9 cellular contexts compared by ENCODE assay signal in the genomic region with DNA sequence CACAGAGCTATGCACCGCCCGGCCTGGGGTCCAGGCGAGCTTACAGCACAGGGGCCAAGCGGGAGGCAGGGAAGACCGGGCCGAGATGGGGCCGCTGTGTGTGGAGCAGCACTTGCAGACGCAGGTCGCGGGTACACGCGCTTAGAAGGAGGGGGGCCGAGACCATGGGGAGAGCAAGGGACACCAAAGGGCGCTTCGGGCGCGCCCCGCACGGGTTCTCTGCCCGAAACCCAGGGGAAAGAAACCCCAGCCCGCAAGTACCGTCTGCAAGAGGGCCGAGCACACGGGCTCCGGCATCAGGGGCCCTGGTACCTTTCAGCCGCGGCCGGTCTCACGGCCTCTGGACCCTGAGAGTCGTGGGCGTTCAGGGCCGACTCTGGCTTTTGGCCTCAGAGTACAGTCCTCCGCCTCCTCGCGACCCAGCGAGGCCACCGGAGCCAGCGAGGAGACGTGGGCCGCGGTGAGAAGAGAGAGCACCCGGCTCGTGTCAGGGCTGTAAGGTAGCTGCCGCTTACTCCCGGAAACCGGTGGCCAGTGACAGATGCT. TPM values are rescaled to one million over a fixed set of nuclear protein-coding genes. Genes with fewer than 3 reads are reported as not detected.
A peak's percentile ranks its signal among the peaks of the same experiment; 100 is the strongest.
DNase-seq lines count a peak whose midpoint lies in the region; ATAC-seq and TF ChIP-seq lines count a peak whose summit lies in the region.
"Had no signal": no experiment of that assay in that cellular context is flagged by ENCODE, and none has a peak within 500 bp of the region (broad histone marks: within the 10 kb centered on the region; RNA-seq: fewer than 3 reads in every experiment).

No MANE protein-coding gene starts in this region.

- no TSS peak for BruUV-seq in A673 (replicated peaks; lab: Mats Ljungman, UMichigan)

- H3K4me1 Mint-ChIP-seq in dendritic cell treated with granulocyte-macrophage colony-stimulating factor and Interleukin-4, amounts not matched to agents 40 ng/mL and 50 ng/mL, for 4 days (ENCODE audit: low read depth): peaks cover 19% of the 10 kb centered on the region
- no peaks in the 10 kb centered on the region for H3K4me1 Mint-ChIP-seq in mesothelial cell of epicardium

- H3K27ac ChIP-seq in A673 (ENCODE audit: low read depth, low read length, poor library complexity, severe bottlenecking) (peak overlapping the region; percentile 82), SK-N-MC (peak overlapping the region; percentile 64; the same call in 1 of the 2 replicates)

- DNase-seq in A673 (ENCODE audit: low spot score) (no peak), SK-N-MC (ENCODE audit: low read depth, low spot score) (no peak), mesothelial cell of epicardium (ENCODE audit: low spot score in 2 of 2, unreplicated experiment in 2 of 2) (no peak), retina (no peak), KG1 (lab: John Stamatoyannopoulos, UW) (no peak)
- DNase-seq in NK-92 treated with Interleukin-12 subunit alpha and Interleukin-12 subunit beta, amount 100 ng/mL, for 24 hours (lab: John Stamatoyannopoulos, UW): no peak

- H3K9me3 Mint-ChIP-seq in dendritic cell treated with granulocyte-macrophage colony-stimulating factor and Interleukin-4, amounts not matched to agents 40 ng/mL and 50 ng/mL, for 4 days: no peaks in the 10 kb centered on the region
- H3K9me3 Mint-ChIP-seq in mesothelial cell of epicardium: no peaks in the 10 kb centered on the region

- POLR2A ChIA-PET in A673 (lab: Charles Lee; ENCODE audit: low non-redundant PET): no interaction called here

- TF ChIP-seq CTCF in A673 (conservative IDR thresholded peaks at IDR 0.05; ENCODE audit: low read depth, low read length) (no peak), mesothelial cell of epicardium (IDR thresholded peaks at IDR 0.05; ENCODE audit: unreplicated experiment) (no peak)

- ATAC-seq in GM19463 (IDR thresholded peaks at IDR 0.05; ENCODE audit: unreplicated experiment): peak; percentile 0

- H3K27ac Mint-ChIP-seq in dendritic cell treated with granulocyte-macrophage colony-stimulating factor and Interleukin-4, amounts not matched to agents 40 ng/mL and 50 ng/mL, for 4 days: peak overlapping the region; percentile 99
- peak overlapping the region; percentile 99 for H3K27ac Mint-ChIP-seq in mesothelial cell of epicardium

- intact Hi-C loops in A673 (cut with micrococcal nuclease; ENCODE audit: unreplicated experiment): no loop called here
- intact Hi-C loops in dendritic cell treated with granulocyte-macrophage colony-stimulating factor and Interleukin-4, amounts not matched to agents 40 ng/mL and 50 ng/mL, for 4 days (cut with micrococcal nuclease): no loop called here

- no peaks in the 10 kb centered on the region for H3K27me3 ChIP-seq in A673 (replicated peaks; ENCODE audit: insufficient read depth, low read depth, low read length, poor library complexity)

- H3K36me3 ChIP-seq in A673 (ENCODE audit: insufficient read depth, low read length, poor library complexity, severe bottlenecking) (no peaks in the 10 kb centered on the region), SK-N-MC (ENCODE audit: insufficient read depth, low read length) (no peaks in the 10 kb centered on the region)

- H3K27me3 Mint-ChIP-seq in dendritic cell treated with granulocyte-macrophage colony-stimulating factor and Interleukin-4, amounts not matched to agents 40 ng/mL and 50 ng/mL, for 4 days: no peaks in the 10 kb centered on the region
- no peaks in the 10 kb centered on the region for H3K27me3 Mint-ChIP-seq in mesothelial cell of epicardium (ENCODE audit: low read depth)

- H3K4me3 Mint-ChIP-seq in dendritic cell treated with granulocyte-macrophage colony-stimulating factor and Interleukin-4, amounts not matched to agents 40 ng/mL and 50 ng/mL, for 4 days: peak overlapping the region; percentile 85
- peak overlapping the region; percentile 74 for H3K4me3 Mint-ChIP-seq in mesothelial cell of epicardium

- H3K9me3 ChIP-seq in A673 (ENCODE audit: low read depth, low read length, poor library complexity, severe bottlenecking) (no peaks in the 10 kb centered on the region), SK-N-MC (ENCODE audit: low read depth, low read length) (no peaks in the 10 kb centered on the region)

- no peaks in the 10 kb centered on the region for H3K4me1 ChIP-seq in A673 (ENCODE audit: insufficient read depth, low read length, poor library complexity, severe bottlenecking)

- H3K4me3 ChIP-seq in A673 (ENCODE audit: low read depth, low read length, poor library complexity, severe bottlenecking): peak overlapping the region; percentile 67
- peak overlapping the region; percentile 79 for H3K4me3 ChIP-seq in SK-N-MC

- peak overlapping the region; percentile 87 for H3K9ac ChIP-seq in SK-N-MC (ENCODE audit: insufficient read length)

- H3K36me3 Mint-ChIP-seq in dendritic cell treated with granulocyte-macrophage colony-stimulating factor and Interleukin-4, amounts not matched to agents 40 ng/mL and 50 ng/mL, for 4 days (ENCODE audit: low read depth): peaks cover 39% of the 10 kb centered on the region
- H3K36me3 Mint-ChIP-seq in mesothelial cell of epicardium: no peaks in the 10 kb centered on the region

- CTCF ChIA-PET in A673 (lab: Charles Lee): interaction anchor here (0.5 to 0.8 kb wide), 2 partner anchors 399 to 439 kb away, joined by 4 read pairs; no protein-coding TSS in a partner anchor

RNA-seq across cellular contexts. Expression of a gene that starts 0.3 kb away (rescaled TPM):
- 27.8 and 33.8 TPM in 2 replicates for total RNA-seq in A673 (2021)
- total RNA-seq in mesothelial cell of epicardium: 36.3 to 42.5 TPM (median 39.3 TPM) in 3 replicates

RNA-seq across cellular contexts. Expression of a gene that starts 8.6 kb away (rescaled TPM):
- total RNA-seq in A673 (2021) (not detected in 2 replicates), mesothelial cell of epicardium (not detected in 3 replicates)
- total RNA-seq: myocyte had no signal

RNA-seq across cellular contexts. Expression of a gene that starts 57.0 kb away (rescaled TPM):
- total RNA-seq in A673 (2021) (not detected in 2 replicates), mesothelial cell of epicardium (not detected in 3 replicates)
- total RNA-seq: myocyte had no signal
